In the genomic region with DNA sequence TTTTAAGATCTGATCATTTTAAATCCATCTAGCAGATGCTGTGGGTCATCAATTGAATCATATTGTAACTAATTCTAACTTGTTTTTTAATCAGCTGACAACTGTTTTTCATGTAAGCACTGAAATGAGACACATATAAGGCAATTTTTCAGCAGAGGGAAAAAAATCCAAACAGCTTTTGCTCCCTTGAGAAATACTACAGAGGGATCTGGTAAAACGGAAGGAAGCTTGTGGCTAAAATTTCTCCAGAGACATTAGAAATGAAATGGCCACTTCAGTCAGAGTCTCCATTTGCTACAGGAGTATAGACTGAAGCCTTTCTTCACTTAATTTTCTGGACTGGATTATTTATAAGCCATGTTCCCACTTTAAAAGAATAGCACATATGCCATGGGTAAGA, we compare ENCODE assay signal across 21 cellular contexts.
"Had no signal": no experiment of that assay in that cellular context is flagged by ENCODE, and none has a peak within 500 bp of the region (broad histone marks: within the 10 kb centered on the region; RNA-seq: fewer than 3 reads in every experiment).

No MANE protein-coding gene starts in this region.

- H3K27ac ChIP-seq: HL-60, RWPE1 had no signal

- H3K9ac ChIP-seq: SK-N-SH had no signal

- DNase-seq: KBM-7, MM.1S, NCI-H1092 treated with DMSO at 0.1 percent for 48 hours, NCI-H1436, NCI-H187, NCI-H2029, NCI-H2081 treated with DMSO at 0.1 percent for 48 hours, NCI-H2171, NCI-H226, NCI-H446, NCI-H510A, NCI-H524 treated with DMSO at 0.1 percent for 48 hours, NCI-H69, NCI-H774, PC-3, SHP77, SK-N-SH, SW 1271 had no signal

- ATAC-seq: Panc1, PC-3 had no signal

- H3K4me2 ChIP-seq: SK-N-SH had no signal
